Comparison of ENCODE assay signal across 10 cellular contexts in the genomic region with DNA sequence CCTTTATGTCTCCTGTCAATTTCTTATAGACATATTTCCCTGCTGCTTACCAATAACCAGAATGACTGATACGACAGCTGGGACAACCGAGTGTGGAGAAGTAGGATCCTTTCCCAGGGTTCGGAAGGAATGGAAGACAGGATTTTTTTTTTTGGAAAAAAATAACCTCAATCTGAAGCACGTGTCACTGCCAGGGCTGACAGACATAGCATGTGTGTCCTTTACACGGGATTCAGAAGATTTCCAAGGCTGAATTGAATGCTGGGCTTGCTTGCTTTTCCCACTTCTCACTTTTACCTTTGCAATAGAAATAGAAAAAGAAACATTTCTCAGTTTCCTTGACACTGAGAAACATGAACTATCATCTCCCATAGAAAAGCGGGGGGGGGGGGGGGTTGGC.
"Had no signal": no experiment of that assay in that cellular context is flagged by ENCODE, and none has a peak within 500 bp of the region (broad histone marks: within the 10 kb centered on the region; RNA-seq: fewer than 3 reads in every experiment).

No MANE protein-coding gene starts in this region.

- DNase-seq: GM23248, GOT3, H7, H9, HCEC 1CT, HFFc6 had no signal

- H3K36me3 ChIP-seq: HAP-1 had no signal

- H3K9ac ChIP-seq: GM23248 had no signal

- FAIRE-seq: H1, H54 had no signal

- ATAC-seq: GM23338 had no signal

- H3K9me3 ChIP-seq: HAP-1 had no signal

- H2AFZ ChIP-seq: GM23248, GM23338 had no signal

- H3K27ac ChIP-seq: GM23248 had no signal

- H3K4me3 ChIP-seq: GM23248, GM23338, HAP-1 had no signal

- H3K4me2 ChIP-seq: GM23338 had no signal

- H3K4me1 ChIP-seq: HAP-1 had no signal
